Comparison of ENCODE assay signal across 28 cellular contexts in the genomic region with DNA sequence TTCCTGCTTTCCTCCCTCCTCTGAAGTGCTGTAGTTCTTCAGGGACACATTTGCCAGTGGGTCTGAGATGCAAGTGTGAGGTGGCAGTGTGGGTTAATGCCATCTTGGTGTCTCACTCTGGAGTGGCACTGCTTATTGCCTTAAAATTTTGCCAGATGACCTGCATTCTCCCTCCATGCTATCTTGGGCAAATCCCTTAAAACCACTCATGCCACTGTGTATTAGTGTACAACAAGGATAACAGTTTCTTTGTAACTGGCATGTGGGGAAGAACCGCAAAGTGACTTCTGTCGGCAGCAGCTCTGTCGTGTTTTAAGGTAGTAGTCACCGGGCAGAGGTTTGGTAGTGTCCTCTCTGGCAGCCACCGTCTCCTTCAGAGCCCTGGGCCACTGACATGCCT.
"Had no signal": no experiment of that assay in that cellular context is flagged by ENCODE, and none has a peak within 500 bp of the region (broad histone marks: within the 10 kb centered on the region; RNA-seq: fewer than 3 reads in every experiment).

No MANE protein-coding gene starts in this region.

- H3K4me1 Mint-ChIP-seq: endodermal cell; mesothelial cell of epicardium; naive thymus-derived CD4-positive, alpha-beta T cell had no signal

- H3K4me3 ChIP-seq: gastrocnemius medialis, hepatocyte, left lung, mucosa of descending colon, pancreas, right lobe of liver, smooth muscle cell, stomach, thyroid gland had no signal

- H3K36me3 Mint-ChIP-seq: naive thymus-derived CD4-positive, alpha-beta T cell had no signal

- H2AFZ ChIP-seq: hepatocyte had no signal

- H3K4me2 ChIP-seq: hepatocyte, smooth muscle cell had no signal

- H3K27me3 ChIP-seq: gastrocnemius medialis, hepatocyte, left lung, pancreas, right lobe of liver, stomach, thyroid gland had no signal

- H3K9me3 ChIP-seq: gastrocnemius medialis, left lung, mucosa of descending colon, pancreas, right lobe of liver, stomach, thyroid gland had no signal

- DNase-seq: effector CD8-positive, alpha-beta T cell; endodermal cell; foreskin fibroblast; gastrocnemius medialis; head of caudate nucleus; left cardiac atrium; left lung; mesenchymal stem cell; mucosa of descending colon; naive thymus-derived CD4-positive, alpha-beta T cell; nephron progenitor cell; occipital lobe; pancreas; retina; right lobe of liver; stimulated activated CD4-positive, alpha-beta T cell treated with anti-CD3 and anti-CD28 coated beads, Interleukin-12 subunit alpha, Interleukin-12 subunit beta, amount 100 ng/mL, for 4 hours; stimulated activated CD4-positive, alpha-beta T cell treated with anti-CD3 and anti-CD28 coated beads, Interleukin-1b, Interleukin-23, amount 100 ng/mL, for 48 hours; stimulated activated CD4-positive, alpha-beta T cell treated with anti-CD3 and anti-CD28 coated beads, Interleukin-4, amount 100 ng/mL, for 1 hour; stimulated activated CD8-positive, alpha-beta memory T cell treated with anti-CD3 and anti-CD28 coated beads, Interleukin-4, amount 100 ng/mL, for 48 hours; stimulated activated naive CD4-positive, alpha-beta T cell; stomach; thyroid gland; trophoblast cell had no signal

- ATAC-seq: esophagus mucosa; gastrocnemius medialis; left cardiac atrium; left lung; mucosa of descending colon; naive thymus-derived CD4-positive, alpha-beta T cell; pancreas; right lobe of liver had no signal

- H3K9me3 Mint-ChIP-seq: endodermal cell; mesothelial cell of epicardium; naive thymus-derived CD4-positive, alpha-beta T cell; nephron progenitor cell had no signal

- H3K4me1 ChIP-seq: left lung, pancreas, stomach had no signal

- H3K27ac Mint-ChIP-seq: endodermal cell; mesothelial cell of epicardium; naive thymus-derived CD4-positive, alpha-beta T cell; nephron progenitor cell had no signal

- H3K27ac ChIP-seq: epithelial cell of prostate, gastrocnemius medialis, hepatocyte, left lung, pancreas, right lobe of liver, stomach, thyroid gland had no signal

- H3K4me3 Mint-ChIP-seq: endodermal cell; mesothelial cell of epicardium; naive thymus-derived CD4-positive, alpha-beta T cell; nephron progenitor cell had no signal
